30 cellular contexts compared by ENCODE assay signal in genomic region chr3:42094992-42095391, GRCh38. TPM values are rescaled to one million over a fixed set of nuclear protein-coding genes. Genes with fewer than 3 reads are reported as not detected.
DNase-seq lines count a peak whose midpoint lies in the region; ATAC-seq, FAIRE-seq and TF ChIP-seq lines count a peak whose summit lies in the region.
"Had no signal": no experiment of that assay in that cellular context is flagged by ENCODE, and none has a peak within 500 bp of the region (broad histone marks: within the 10 kb centered on the region; RNA-seq: fewer than 3 reads in every experiment).

No MANE protein-coding gene starts in this region.

- H3K27ac Mint-ChIP-seq in glutamatergic neuron (ENCODE audit: unreplicated experiment): peak overlapping the region; percentile 34
- H3K27ac Mint-ChIP-seq: activated CD4-positive, alpha-beta T cell treated with anti-CD3 and anti-CD28 coated beads for 36 hours; T-helper 2 cell treated with Interferon-gamma antibody and Interleukin-4, amounts not matched to agents 5 μg/mL and 100 μg/mL, for 36 hours had no signal

- no peak overlapping the region for H3K4me3 Mint-ChIP-seq in glutamatergic neuron (ENCODE audit: unreplicated experiment)
- H3K4me3 Mint-ChIP-seq: activated CD4-positive, alpha-beta T cell treated with anti-CD3 and anti-CD28 coated beads for 36 hours; activated naive CD4-positive, alpha-beta T cell treated with anti-CD3 and anti-CD28 coated beads, Interleukin-2, amount 50 U/mL, for 24 hours; neural crest cell; T-helper 2 cell treated with Interferon-gamma antibody and Interleukin-4, amounts not matched to agents 5 μg/mL and 100 μg/mL, for 36 hours had no signal

- no peak overlapping the region for H3K4me3 ChIP-seq in thyroid gland (replicated peaks in 1 of 3)
- H3K4me3 ChIP-seq: GM23248, hepatocyte, pancreas, Peyer's patch had no signal

- peaks cover 54 to 70% of the 10 kb centered on the region in 2 donors for H3K4me1 ChIP-seq in thyroid gland
- H3K4me1 ChIP-seq: pancreas had no signal

- ATAC-seq in left ventricle myocardium superior (no peak), Right ventricle myocardium inferior (no peak)
- ATAC-seq: pancreas had no signal

- DNase-seq in left ventricle myocardium superior (peak; percentile 45), Right ventricle myocardium inferior (ENCODE audit: missing footprints) (no peak), NCI-H2029 (lab: John Stamatoyannopoulos, UW) (peak; percentile 37), glutamatergic neuron (no peak), thyroid gland (no peak), DMS53 (lab: John Stamatoyannopoulos, UW) (no peak), HTR-8/SVneo (ENCODE audit: insufficient read length, low spot score) (no peak)
- DNase-seq: aorta; C1 segment of cervical spinal cord; COR-L47; DND-41; GM23248; IMR-90; NCI-H1048; NCI-H187; NCI-H226; NCI-H69; pancreas; Peyer's patch; SIG-M5; stimulated activated CD4-positive, alpha-beta T cell treated with anti-CD3 and anti-CD28 coated beads, Interleukin-1b, Interleukin-23, amount 100 ng/mL, for 48 hours; trophoblast cell had no signal

- H3K27me3 Mint-ChIP-seq in glutamatergic neuron (ENCODE audit: unreplicated experiment): peaks cover 25% of the 10 kb centered on the region
- H3K27me3 Mint-ChIP-seq: activated CD4-positive, alpha-beta T cell treated with anti-CD3 and anti-CD28 coated beads for 36 hours; activated naive CD4-positive, alpha-beta T cell treated with anti-CD3 and anti-CD28 coated beads, Interleukin-2, amount 50 U/mL, for 24 hours had no signal

- peaks cover 71% of the 10 kb centered on the region for H3K4me1 Mint-ChIP-seq in glutamatergic neuron (ENCODE audit: low read depth, unreplicated experiment)

- intact Hi-C loops in left ventricle myocardium superior (cut with micrococcal nuclease): loop anchor here (10.0 kb wide), 1 partner anchor 80 kb away; no protein-coding TSS in a partner anchor
- intact Hi-C loops in Right ventricle myocardium inferior (cut with DNase I): loop anchor here (5.0 kb wide), 2 partner anchors 33 to 133 kb away; partner anchors contain the start of gene ULK4
- intact Hi-C loops in thyroid gland (cut with DNase I): loop anchor here (5.0 to 10.0 kb wide), 2 partner anchors 133 to 200 kb away; partner anchors contain the start of gene ULK4

- FAIRE-seq in HTR-8/SVneo (lab: Jason Lieb, UNC): no peak
- FAIRE-seq: colon, endothelial cell of umbilical vein, frontal cortex, pancreas had no signal

- TF ChIP-seq POLR2A in thyroid gland (IDR thresholded peaks at IDR 0.05): no peak

- whole genome bisulfite sequencing in thyroid gland, 2 donors: 52 to 68% methylated on average over 2 of the region's 2 CpGs

- TF ChIP-seq CTCF in glutamatergic neuron (IDR thresholded peaks at IDR 0.05; ENCODE audit: partially characterized antibody, unreplicated experiment): no peak
- no peak for TF ChIP-seq CTCF in thyroid gland (IDR thresholded peaks at IDR 0.05)

- H3K9me3 Mint-ChIP-seq in glutamatergic neuron (ENCODE audit: unreplicated experiment): peaks cover 45% of the 10 kb centered on the region
- H3K9me3 Mint-ChIP-seq: activated naive CD4-positive, alpha-beta T cell treated with anti-CD3 and anti-CD28 coated beads, Interleukin-2, amount 50 U/mL, for 24 hours; neural crest cell had no signal

- H3K9me3 ChIP-seq in thyroid gland: no peaks in the 10 kb centered on the region
- H3K9me3 ChIP-seq: pancreas, Peyer's patch had no signal

- peaks cover 6% of the 10 kb centered on the region for H3K36me3 Mint-ChIP-seq in glutamatergic neuron (ENCODE audit: unreplicated experiment)

- no peaks in the 10 kb centered on the region for H3K27me3 ChIP-seq in thyroid gland
- H3K27me3 ChIP-seq: hepatocyte, pancreas, Peyer's patch had no signal

- H3K36me3 ChIP-seq in thyroid gland: no peaks in the 10 kb centered on the region
- H3K36me3 ChIP-seq: pancreas, Peyer's patch had no signal

- H3K27ac ChIP-seq in thyroid gland: peak overlapping the region in 2 of 3 donors; percentile 73 to 91
- H3K27ac ChIP-seq: GM23248, hepatocyte, pancreas, Peyer's patch had no signal

RNA-seq across cellular contexts. Expression of gene TRAK1, which starts 3.8 kb away (rescaled TPM):
- total RNA-seq in left ventricle myocardium superior (323 TPM), Right ventricle myocardium inferior (267 TPM), glutamatergic neuron (ENCODE audit: unreplicated experiment) (308 TPM), thyroid gland (10 to 100 TPM; 46.1 to 87.8 (median 76.4) TPM)

Comparison
In these comparisons a context has a peak if more than half of its experiments do, and no peak if none do; other contexts are left out.
1. DNase-seq: peak in left ventricle myocardium superior (single experiment) and NCI-H2029 (single experiment); none in Right ventricle myocardium inferior (single experiment), glutamatergic neuron (single experiment), thyroid gland (0 of 2), DMS53 (single experiment) and HTR-8/SVneo (single experiment).